In the genomic region with DNA sequence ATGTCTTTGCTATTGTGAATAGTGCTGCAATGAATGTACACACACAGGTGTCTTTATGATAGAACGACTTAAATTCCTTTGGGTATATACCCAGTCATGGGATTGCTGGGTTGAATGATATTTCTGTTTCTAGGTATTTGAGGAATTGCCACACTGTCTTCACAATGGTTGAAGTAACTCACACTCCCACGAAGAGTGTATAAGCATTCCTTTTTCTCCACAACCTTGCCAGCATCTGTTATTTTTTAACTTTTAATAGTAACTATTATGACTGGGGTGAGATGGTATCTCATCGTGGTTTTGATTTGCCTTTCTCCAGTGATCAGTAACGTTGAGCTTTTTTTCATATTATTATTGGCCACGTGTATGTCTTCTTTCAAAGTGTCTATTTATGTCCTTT, we compare ENCODE assay signal across 31 cellular contexts.
"Had no signal": no experiment of that assay in that cellular context is flagged by ENCODE, and none has a peak within 500 bp of the region (broad histone marks: within the 10 kb centered on the region; RNA-seq: fewer than 3 reads in every experiment).

No MANE protein-coding gene starts in this region.

- ATAC-seq: activated CD8-positive, alpha-beta memory T cell treated with anti-CD3 and anti-CD28 coated beads, Interleukin-2, amount 10 ng/mL, durations not matched to agents 7 days and 5 days; activated naive CD8-positive, alpha-beta T cell treated with anti-CD3 and anti-CD28 coated beads, Interleukin-2, amount 50 U/mL, for 24 hours; Panc1 had no signal

- H3K27me3 ChIP-seq: ascending aorta, cardiac muscle cell had no signal

- H3K4me3 ChIP-seq: ascending aorta, cardiac muscle cell, MG63 had no signal

- DNase-seq: activated CD4-positive, alpha-beta memory T cell treated with anti-CD3 and anti-CD28 coated beads, Interleukin-2, amount 10 ng/mL, durations not matched to agents 7 days and 5 days; activated CD4-positive, alpha-beta T cell treated with anti-CD3 and anti-CD28 coated beads for 1 hour; activated CD4-positive, alpha-beta T cell treated with anti-CD3 and anti-CD28 coated beads for 48 hours; activated CD4-positive, CD25-positive, alpha-beta regulatory T cell; activated CD8-positive, alpha-beta memory T cell treated with anti-CD3 and anti-CD28 coated beads for 24 hours; activated CD8-positive, alpha-beta memory T cell treated with anti-CD3 and anti-CD28 coated beads, Interleukin-2, amount 10 ng/mL, durations not matched to agents 7 days and 5 days; activated CD8-positive, alpha-beta memory T cell treated with anti-CD3 and anti-CD28 coated beads, Interleukin-2, amount 50 U/mL, for 48 hours; activated effector memory CD4-positive, alpha-beta T cell treated with Interleukin-2 at 50 U/mL for 16 hours; activated naive CD4-positive, alpha-beta T cell treated with anti-CD3 and anti-CD28 coated beads, Interleukin-2, amount 10 ng/mL, durations not matched to agents 7 days and 5 days; activated naive CD8-positive, alpha-beta T cell treated with anti-CD3 and anti-CD28 coated beads, Interleukin-2, amount 50 U/mL, for 24 hours; activated T-cell treated with anti-CD3 and anti-CD28 coated beads, Interleukin-2, amount 50 U/mL, for 48 hours; amygdala; Kasumi-1; KG1; MG63; NCI-H1048; NCI-H1436 treated with DMSO at 0.1 percent for 48 hours; NCI-H1694 treated with DMSO at 0.1 percent for 48 hours; NCI-H2029; NCI-H345; NCI-H524 treated with DMSO at 0.1 percent for 48 hours; RPMI8226; SIG-M5; SW 1271; T-helper 1 cell; T-helper 2 cell; T-helper 9 cell; WERI-Rb-1 had no signal

- H3K4me1 ChIP-seq: ascending aorta had no signal

- H3K27ac ChIP-seq: ascending aorta, cardiac muscle cell, WERI-Rb-1 had no signal

- H3K36me3 ChIP-seq: ascending aorta, cardiac muscle cell, MG63, WERI-Rb-1 had no signal
